ENCODE assay signal across 1 cellular context in genomic region chr7:93461350-93461749, GRCh38.
TF ChIP-seq lines count a peak whose summit lies in the region.

No MANE protein-coding gene starts in this region.

TF ChIP-seq in liver, 16 proteins besides CTCF, POLR2A, EP300 and RAD21 (continued from another document):
- TF ChIP-seq ZBTB33 (IDR thresholded peaks at IDR 0.05) (no peak), NR2F2 (IDR thresholded peaks at IDR 0.05) (no peak), GABPA (IDR thresholded peaks at IDR 0.05 in 1 of 2, conservative IDR thresholded peaks at IDR 0.05 in 1 of 2) (no peak), SP1 (IDR thresholded peaks at IDR 0.05) (no peak), ATF3 (IDR thresholded peaks at IDR 0.05) (no peak), HNF4A (conservative IDR thresholded peaks at IDR 0.05) (no peak), FOXA2 (IDR thresholded peaks at IDR 0.05) (no peak), TAF1 (conservative IDR thresholded peaks at IDR 0.05) (no peak), HNF4G (IDR thresholded peaks at IDR 0.05) (no peak), EGR1 (IDR thresholded peaks at IDR 0.05; ENCODE audit: low read depth in 2 of 2) (no peak), YY1 (IDR thresholded peaks at IDR 0.05) (no peak), RXRA (IDR thresholded peaks at IDR 0.05) (no peak)
